Comparison of ENCODE assay signal across 9 cellular contexts in the genomic region with DNA sequence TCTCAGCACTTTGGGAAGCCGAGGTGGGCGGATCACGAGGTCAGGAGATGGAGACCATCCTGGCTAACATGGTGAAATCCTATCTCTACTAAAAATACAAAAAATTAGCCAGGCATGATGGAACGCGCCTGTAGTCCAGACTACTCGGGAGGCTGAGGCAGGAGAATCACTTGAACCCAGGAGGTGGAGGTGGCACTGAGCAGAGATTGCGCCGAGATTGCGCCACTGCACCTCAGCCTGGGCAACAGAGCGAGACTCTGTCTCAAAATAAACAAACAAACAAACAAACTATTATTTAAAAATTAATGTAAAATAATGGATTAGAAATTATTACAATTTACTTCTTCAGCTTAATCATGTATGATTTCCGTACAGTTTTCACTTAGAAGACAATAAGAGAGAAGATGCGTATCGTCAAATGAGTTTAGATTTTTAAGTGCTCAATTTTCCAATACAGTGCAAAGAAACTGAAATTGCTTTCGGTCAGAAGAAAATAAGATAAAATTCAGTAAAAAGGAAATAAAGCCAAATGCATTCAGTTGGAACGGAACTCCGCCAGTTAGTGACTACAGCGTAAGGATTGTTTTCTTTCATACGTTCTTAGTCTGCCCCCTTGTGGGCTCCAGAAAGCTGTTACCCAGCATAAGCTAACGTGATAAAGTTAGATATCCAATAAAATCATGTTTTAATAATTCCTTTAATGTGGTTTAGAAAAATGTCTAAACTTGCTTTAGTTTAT. TPM values are rescaled to one million over a fixed set of nuclear protein-coding genes. Genes with fewer than 3 reads are reported as not detected.
A peak's percentile ranks its signal among the peaks of the same experiment; 100 is the strongest.
DNase-seq lines count a peak whose midpoint lies in the region; ATAC-seq and TF ChIP-seq lines count a peak whose summit lies in the region.
"Had no signal": no experiment of that assay in that cellular context is flagged by ENCODE, and none has a peak within 500 bp of the region (broad histone marks: within the 10 kb centered on the region; RNA-seq: fewer than 3 reads in every experiment).

No MANE protein-coding gene starts in this region.

- peak; percentile 72 for ATAC-seq in GM18870 (IDR thresholded peaks at IDR 0.05; ENCODE audit: unreplicated experiment)
- peak; percentile 76 for ATAC-seq in HG03432 (IDR thresholded peaks at IDR 0.05; ENCODE audit: unreplicated experiment)

- H3K9me3 ChIP-seq in left ventricle myocardium inferior (replicated peaks) = no peaks in the 10 kb centered on the region

- DNase-seq in CMK (ENCODE audit: low read depth) (peak; percentile 15), NCI-H526 (lab: John Stamatoyannopoulos, UW) (peak; percentile 88 to 96), left ventricle myocardium inferior (no peak), retina (peak; percentile 47), ureter (ENCODE audit: low spot score) (no peak)
- DNase-seq in activated naive CD8-positive, alpha-beta T cell treated with anti-CD3 and anti-CD28 coated beads for 36 hours = peak; percentile 9

- peaks cover 6% of the 10 kb centered on the region for H3K27me3 Mint-ChIP-seq in activated naive CD8-positive, alpha-beta T cell treated with anti-CD3 and anti-CD28 coated beads for 36 hours

- H3K27ac Mint-ChIP-seq in activated naive CD8-positive, alpha-beta T cell treated with anti-CD3 and anti-CD28 coated beads for 36 hours = no peak overlapping the region

- no peaks in the 10 kb centered on the region for H3K4me1 ChIP-seq in left ventricle myocardium inferior

- no peaks in the 10 kb centered on the region for H3K36me3 ChIP-seq in left ventricle myocardium inferior

- H3K4me3 ChIP-seq in left ventricle myocardium inferior = peak overlapping the region; percentile 48

- no peak overlapping the region for H3K4me3 Mint-ChIP-seq in activated naive CD8-positive, alpha-beta T cell treated with anti-CD3 and anti-CD28 coated beads for 36 hours

- TF ChIP-seq CTCF in left ventricle myocardium inferior (IDR thresholded peaks at IDR 0.05; ENCODE audit: borderline replicate concordance) = peak; percentile 88

- no peaks in the 10 kb centered on the region for H3K9me3 Mint-ChIP-seq in activated naive CD8-positive, alpha-beta T cell treated with anti-CD3 and anti-CD28 coated beads for 36 hours

- H3K27ac ChIP-seq in left ventricle myocardium inferior (replicated peaks) = no peak overlapping the region

- no peaks in the 10 kb centered on the region for H3K27me3 ChIP-seq in left ventricle myocardium inferior (ENCODE audit: low read depth)

- peaks cover 3% of the 10 kb centered on the region for H3K4me1 Mint-ChIP-seq in activated naive CD8-positive, alpha-beta T cell treated with anti-CD3 and anti-CD28 coated beads for 36 hours

- intact Hi-C loops in left ventricle myocardium inferior (cut with micrococcal nuclease) = loop anchor here (10.0 kb wide), 1 partner anchor 374 kb away; a partner anchor contains a TSS

- H3K36me3 Mint-ChIP-seq in activated naive CD8-positive, alpha-beta T cell treated with anti-CD3 and anti-CD28 coated beads for 36 hours = no peaks in the 10 kb centered on the region

RNA-seq across cellular contexts. Expression of a gene that starts 24.8 kb away (rescaled TPM):
- total RNA-seq in activated naive CD8-positive, alpha-beta T cell treated with anti-CD3 and anti-CD28 coated beads for 36 hours = not detected
- total RNA-seq in left ventricle myocardium inferior (not detected), ureter (not detected)
- total RNA-seq: activated CD8-positive, alpha-beta memory T cell treated with anti-CD3 and anti-CD28 coated beads for 36 hours had no signal

RNA-seq across cellular contexts. Expression of a gene that starts 34.7 kb away (rescaled TPM):
- under 1 TPM in 1 of 2 experiments, not detected in 1; 0.04 TPM for total RNA-seq in activated naive CD8-positive, alpha-beta T cell treated with anti-CD3 and anti-CD28 coated beads for 36 hours
- total RNA-seq in left ventricle myocardium inferior (0.30 TPM), ureter (0.34 TPM)

Comparison
In these comparisons a context has a peak if more than half of its experiments do, and no peak if none do; other contexts are left out.
1. DNase-seq: peak in CMK (single experiment), NCI-H526 (2 of 2), activated naive CD8-positive, alpha-beta T cell treated with anti-CD3 and anti-CD28 coated beads for 36 hours (single experiment) and retina (single experiment); none in left ventricle myocardium inferior (single experiment) and ureter (single experiment).